In the genomic region with DNA sequence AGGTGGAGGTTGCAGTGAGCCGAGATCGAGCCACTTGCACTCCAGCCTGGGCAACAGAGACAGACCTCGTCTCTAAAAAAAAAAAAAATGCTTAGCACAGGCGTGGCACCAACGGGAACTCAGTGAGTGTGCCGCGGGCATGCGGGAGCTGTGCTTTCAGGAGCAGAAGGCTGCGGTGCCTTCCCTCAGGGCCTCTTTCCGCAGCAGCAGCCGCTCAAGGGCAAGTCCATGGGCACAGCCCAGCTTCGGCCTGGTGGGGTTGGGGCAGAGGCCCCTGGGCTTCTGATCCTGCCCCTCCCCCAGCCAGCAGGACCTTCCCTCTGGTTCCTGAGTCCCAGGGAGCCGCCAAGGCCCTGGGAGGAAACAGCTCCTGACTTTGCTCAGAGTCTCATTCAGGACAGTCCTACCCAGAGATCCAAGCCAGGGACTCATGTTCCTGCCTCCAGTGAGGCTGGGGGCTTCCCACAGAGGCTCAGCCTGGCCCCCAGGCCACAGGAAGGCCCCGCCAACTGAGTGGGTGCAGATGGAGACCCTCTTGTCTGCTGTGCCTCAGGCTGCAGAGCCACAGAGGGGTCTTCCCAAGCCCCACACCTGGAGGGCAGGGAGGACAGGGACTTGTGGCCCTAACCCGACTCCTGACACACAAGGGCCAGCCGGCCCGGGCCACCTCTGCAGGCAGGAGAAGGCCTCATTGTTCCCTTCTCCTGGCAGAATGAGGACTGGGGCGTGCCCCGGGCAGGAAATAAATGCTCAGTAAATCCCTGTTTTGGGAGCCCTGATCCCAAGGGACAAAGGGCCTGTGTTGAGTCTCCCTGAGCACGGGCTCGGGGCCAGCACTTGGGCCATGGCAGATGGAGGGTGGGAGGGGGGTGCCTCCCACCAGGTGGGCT, we compare ENCODE assay signal across 22 cellular contexts. TPM values are rescaled to one million over a fixed set of nuclear protein-coding genes. Genes with fewer than 3 reads are reported as not detected.
DNase-seq lines count a peak whose midpoint lies in the region; ATAC-seq and TF ChIP-seq lines count a peak whose summit lies in the region.
"Had no signal": no experiment of that assay in that cellular context is flagged by ENCODE, and none has a peak within 500 bp of the region (broad histone marks: within the 10 kb centered on the region; RNA-seq: fewer than 3 reads in every experiment).

No MANE protein-coding gene starts in this region.

- H3K9me3 ChIP-seq in endodermal cell (ENCODE audit: control insufficient read depth, low read length) (no peaks in the 10 kb centered on the region), osteoblast (ENCODE audit: low read depth, low read length) (no peaks in the 10 kb centered on the region), transverse colon (no peaks in the 10 kb centered on the region), heart right ventricle (no peaks in the 10 kb centered on the region), esophagus muscularis mucosa (no peaks in the 10 kb centered on the region)
- H3K9me3 ChIP-seq: Peyer's patch had no signal

- TF ChIP-seq POLR2A in transverse colon (IDR thresholded peaks at IDR 0.05) (no peak), esophagus muscularis mucosa (IDR thresholded peaks at IDR 0.05; ENCODE audit: low read depth) (no peak)

- no peaks in the 10 kb centered on the region for H4K20me1 ChIP-seq in osteoblast (ENCODE audit: insufficient read depth, low read length)

- no peaks in the 10 kb centered on the region for H3K79me2 ChIP-seq in osteoblast (ENCODE audit: insufficient read depth, low read length)

- no peaks in the 10 kb centered on the region for H3K36me3 Mint-ChIP-seq in activated naive CD4-positive, alpha-beta T cell treated with anti-CD3 and anti-CD28 coated beads, Interleukin-2, amount 10 ng/mL, durations not matched to agents 7 days and 5 days
- H3K36me3 Mint-ChIP-seq in activated naive CD4-positive, alpha-beta T cell treated with anti-CD3 and anti-CD28 coated beads for 36 hours (ENCODE audit: low read depth), result no peaks in the 10 kb centered on the region
- H3K36me3 Mint-ChIP-seq in endodermal cell (ENCODE audit: low read depth), result no peaks in the 10 kb centered on the region

- no peak overlapping the region for H3K27ac Mint-ChIP-seq in activated naive CD4-positive, alpha-beta T cell treated with anti-CD3 and anti-CD28 coated beads, Interleukin-2, amount 10 ng/mL, durations not matched to agents 7 days and 5 days
- H3K27ac Mint-ChIP-seq in activated naive CD4-positive, alpha-beta T cell treated with anti-CD3 and anti-CD28 coated beads for 36 hours, result no peak overlapping the region
- H3K27ac Mint-ChIP-seq in endodermal cell, result no peak overlapping the region
- H3K27ac Mint-ChIP-seq: H9, HFFc6 had no signal

- H3K9ac ChIP-seq in endodermal cell (ENCODE audit: extremely low read depth, low read length, poor library complexity, severe bottlenecking), result no peak overlapping the region

- H3K27me3 Mint-ChIP-seq in activated naive CD4-positive, alpha-beta T cell treated with anti-CD3 and anti-CD28 coated beads, Interleukin-2, amount 10 ng/mL, durations not matched to agents 7 days and 5 days, result no peaks in the 10 kb centered on the region
- H3K27me3 Mint-ChIP-seq in activated naive CD4-positive, alpha-beta T cell treated with anti-CD3 and anti-CD28 coated beads for 36 hours (ENCODE audit: low read depth), result peaks cover 5% of the 10 kb centered on the region
- no peaks in the 10 kb centered on the region for H3K27me3 Mint-ChIP-seq in endodermal cell (ENCODE audit: insufficient read depth)

- H3K4me3 ChIP-seq in endodermal cell (ENCODE audit: low read length) (no peak overlapping the region), osteoblast (ENCODE audit: insufficient read depth, low read length) (no peak overlapping the region), transverse colon (no peak overlapping the region), heart right ventricle (no peak overlapping the region), esophagus muscularis mucosa (no peak overlapping the region)
- H3K4me3 ChIP-seq: Peyer's patch had no signal

- H3K27ac ChIP-seq in endodermal cell (ENCODE audit: low read depth, low read length) (no peak overlapping the region), osteoblast (ENCODE audit: low read depth, low read length) (no peak overlapping the region), transverse colon (no peak overlapping the region), heart right ventricle (no peak overlapping the region), esophagus muscularis mucosa (replicated peaks in 1 of 4) (no peak overlapping the region)
- H3K27ac ChIP-seq: Peyer's patch had no signal

- in situ Hi-C loops in transverse colon (cut with MboI; ENCODE audit: low pct_ligation_motif_present in 1 of 4, low pct_unique_long_range_greater_than_20kb in 1 of 4, low sequenced_read_pairs in 3 of 4), result no loop called here

- ATAC-seq in heart right ventricle, result no peak

- H3K4me1 Mint-ChIP-seq in activated naive CD4-positive, alpha-beta T cell treated with anti-CD3 and anti-CD28 coated beads, Interleukin-2, amount 10 ng/mL, durations not matched to agents 7 days and 5 days, result peaks cover 5% of the 10 kb centered on the region
- no peaks in the 10 kb centered on the region for H3K4me1 Mint-ChIP-seq in activated naive CD4-positive, alpha-beta T cell treated with anti-CD3 and anti-CD28 coated beads for 36 hours (ENCODE audit: low read depth)
- no peaks in the 10 kb centered on the region for H3K4me1 Mint-ChIP-seq in endodermal cell
- H3K4me1 Mint-ChIP-seq: H9 had no signal

- CTCF ChIA-PET in activated naive CD4-positive, alpha-beta T cell treated with anti-CD3 and anti-CD28 coated beads, Interleukin-2, amount 10 ng/mL, durations not matched to agents 7 days and 5 days (lab: Charles Lee), result interaction anchor here (1.2 kb wide), 1 partner anchor 12 kb away, joined by 3 read pairs; no protein-coding TSS in a partner anchor
- CTCF ChIA-PET in activated naive CD4-positive, alpha-beta T cell treated with anti-CD3 and anti-CD28 coated beads for 36 hours (lab: Charles Lee), result no interaction called here

- TF ChIP-seq EP300 in transverse colon (IDR thresholded peaks at IDR 0.05; ENCODE audit: low read depth) (no peak), esophagus muscularis mucosa (IDR thresholded peaks at IDR 0.05) (no peak)

- DNase-seq in activated naive CD4-positive, alpha-beta T cell treated with anti-CD3 and anti-CD28 coated beads, Interleukin-2, amount 10 ng/mL, durations not matched to agents 7 days and 5 days, result peak; percentile 15
- no peak for DNase-seq in activated naive CD4-positive, alpha-beta T cell treated with anti-CD3 and anti-CD28 coated beads for 36 hours
- DNase-seq in endodermal cell (peak; percentile 46), osteoblast (ENCODE audit: insufficient read length, low spot score, missing footprints) (peak; percentile 63), transverse colon (peak; percentile 8), GF-D8 (lab: John Stamatoyannopoulos, UW) (no peak), heart right ventricle (no peak), esophagus muscularis mucosa (ENCODE audit: extremely low spot score) (no peak)
- DNase-seq: 8988T; C1 segment of cervical spinal cord; DMS53; EL; H9; HFFc6; KBM-7; NCI-H1092 treated with DMSO at 0.1 percent for 48 hours; NCI-H1436 treated with DMSO at 0.1 percent for 48 hours; NCI-H2029 treated with DMSO at 0.1 percent for 48 hours; NCI-H510A treated with DMSO at 0.1 percent for 48 hours; NCI-H748 treated with DMSO at 0.1 percent for 48 hours; NK-92 treated with Interleukin-12 subunit alpha and Interleukin-12 subunit beta, amount 100 ng/mL, for 24 hours had no signal

- H3K36me3 ChIP-seq in endodermal cell (ENCODE audit: control insufficient read depth, insufficient read depth, low read length), result no peaks in the 10 kb centered on the region
- H3K36me3 ChIP-seq in osteoblast (ENCODE audit: insufficient read depth, low read length), result no peaks in the 10 kb centered on the region
- H3K36me3 ChIP-seq in transverse colon, result no peaks in the 10 kb centered on the region
- no peaks in the 10 kb centered on the region for H3K36me3 ChIP-seq in heart right ventricle
- H3K36me3 ChIP-seq in esophagus muscularis mucosa, result no peaks in the 10 kb centered on the region
- H3K36me3 ChIP-seq: Peyer's patch had no signal

- H3K4me3 Mint-ChIP-seq in activated naive CD4-positive, alpha-beta T cell treated with anti-CD3 and anti-CD28 coated beads, Interleukin-2, amount 10 ng/mL, durations not matched to agents 7 days and 5 days, result no peak overlapping the region
- H3K4me3 Mint-ChIP-seq in activated naive CD4-positive, alpha-beta T cell treated with anti-CD3 and anti-CD28 coated beads for 36 hours, result no peak overlapping the region
- H3K4me3 Mint-ChIP-seq in endodermal cell, result no peak overlapping the region
- H3K4me3 Mint-ChIP-seq: HFFc6 had no signal

- H3K27me3 ChIP-seq in endodermal cell (ENCODE audit: control insufficient read depth, insufficient read depth, low read length, poor library complexity, severe bottlenecking) (no peaks in the 10 kb centered on the region), osteoblast (ENCODE audit: insufficient read depth, low read length) (peaks cover 45% of the 10 kb centered on the region), transverse colon (peaks cover 8% of the 10 kb centered on the region), heart right ventricle (peaks cover 0 to 49% (median 23%) of the 10 kb centered on the region in 7 donors), esophagus muscularis mucosa (peaks cover 0 to 66% (median 0%) of the 10 kb centered on the region in 4 donors)
- H3K27me3 ChIP-seq: Peyer's patch had no signal

- TF ChIP-seq CTCF in endodermal cell (conservative IDR thresholded peaks at IDR 0.05) (no peak), osteoblast (IDR thresholded peaks at IDR 0.05; ENCODE audit: extremely low read depth, low read depth, low read length) (no peak), transverse colon (IDR thresholded peaks at IDR 0.05) (no peak), heart right ventricle (IDR thresholded peaks at IDR 0.05) (no peak), esophagus muscularis mucosa (IDR thresholded peaks at IDR 0.05) (no peak)

- no peaks in the 10 kb centered on the region for H3K9me3 Mint-ChIP-seq in activated naive CD4-positive, alpha-beta T cell treated with anti-CD3 and anti-CD28 coated beads, Interleukin-2, amount 10 ng/mL, durations not matched to agents 7 days and 5 days
- no peaks in the 10 kb centered on the region for H3K9me3 Mint-ChIP-seq in activated naive CD4-positive, alpha-beta T cell treated with anti-CD3 and anti-CD28 coated beads for 36 hours
- no peaks in the 10 kb centered on the region for H3K9me3 Mint-ChIP-seq in endodermal cell
- H3K9me3 Mint-ChIP-seq: H9, HFFc6 had no signal

- intact Hi-C loops in activated naive CD4-positive, alpha-beta T cell treated with anti-CD3 and anti-CD28 coated beads for 36 hours (cut with micrococcal nuclease), result no loop called here
- intact Hi-C loops in transverse colon (cut with DNase I; ENCODE audit: low total_unique reads) (no loop called here), heart right ventricle (cut with DNase I) (no loop called here), esophagus muscularis mucosa (cut with DNase I) (no loop called here)

- H3K4me2 ChIP-seq in osteoblast (ENCODE audit: insufficient read depth, low read length), result no peak overlapping the region

- H3K4me1 ChIP-seq in endodermal cell (ENCODE audit: control insufficient read depth, insufficient read depth, low read length), result no peaks in the 10 kb centered on the region
- peaks cover 9% of the 10 kb centered on the region for H3K4me1 ChIP-seq in osteoblast (ENCODE audit: insufficient read depth, low read length)
- peaks cover 0 to 15% (median 9%) of the 10 kb centered on the region in 4 donors for H3K4me1 ChIP-seq in transverse colon
- H3K4me1 ChIP-seq in heart right ventricle, result peaks cover 0 to 10% (median 0%) of the 10 kb centered on the region in 9 donors
- peaks cover 0 to 8% (median 0%) of the 10 kb centered on the region in 4 donors for H3K4me1 ChIP-seq in esophagus muscularis mucosa
- H3K4me1 ChIP-seq: Peyer's patch had no signal

- WGBS in endodermal cell (ENCODE audit: insufficient coverage in 1 of 2, insufficient read length in 1 of 2), 2 experiments, result 86 to 88% methylated on average over 13 to 21 of the region's 21 CpGs
- 60% methylated on average over 18 of the region's 21 CpGs; no CpG with 5 or more reads in 1 of the 2 donors for WGBS in transverse colon (ENCODE audit: low coverage in 1 of 2), 2 donors
- WGBS in heart right ventricle, 2 donors, result 70 to 73% methylated on average over 21 of the region's 21 CpGs
- 75% methylated on average over 16 of the region's 21 CpGs for WGBS in esophagus muscularis mucosa

- no peak overlapping the region for H2AFZ ChIP-seq in osteoblast (ENCODE audit: low read length)

RNA-seq across cellular contexts. Expression of a gene that starts 3.3 kb away (rescaled TPM):
- total RNA-seq in activated naive CD4-positive, alpha-beta T cell treated with anti-CD3 and anti-CD28 coated beads for 36 hours, result under 1 TPM; 0.22 to 0.64 TPM
- total RNA-seq in endodermal cell (not detected), osteoblast (0.88 and 1.4 TPM in 2 replicates), transverse colon (10 to 100 TPM in 2 of 4 donors, 1 to 10 TPM in 1, not detected in 1; 5.2 to 28.3 (median 15.9) TPM), heart right ventricle (under 1 TPM in 2 of 10 donors, not detected in 8; 0.44 to 0.88 TPM), esophagus muscularis mucosa (not detected)
- polyA plus RNA-seq in endodermal cell (2013, experiment 1 of 2), result not detected
- not detected for polyA plus RNA-seq in endodermal cell (2013, experiment 2 of 2)
- under 1 TPM in 1 of 2 donors, not detected in 1; 0.07 TPM for polyA plus RNA-seq in heart right ventricle
- total RNA-seq: H9 had no signal

RNA-seq across cellular contexts. Expression of a gene that starts 9.8 kb away (rescaled TPM):
- 1 to 10 TPM; 3.3 to 4.1 TPM for total RNA-seq in activated naive CD4-positive, alpha-beta T cell treated with anti-CD3 and anti-CD28 coated beads for 36 hours
- total RNA-seq in endodermal cell (not detected), osteoblast (not detected in 2 replicates), transverse colon (1 to 10 TPM in 2 of 4 donors, not detected in 2; 1.6 to 1.9 TPM), heart right ventricle (under 1 TPM in 1 of 10 donors, not detected in 9; 0.20 TPM), esophagus muscularis mucosa (not detected)
- not detected for polyA plus RNA-seq in endodermal cell (2013, experiment 1 of 2)
- not detected for polyA plus RNA-seq in endodermal cell (2013, experiment 2 of 2)
- not detected for polyA plus RNA-seq in heart right ventricle
- total RNA-seq: H9, HFFc6 had no signal

RNA-seq across cellular contexts. Expression of a gene that starts 28.6 kb away (rescaled TPM):
- total RNA-seq in activated naive CD4-positive, alpha-beta T cell treated with anti-CD3 and anti-CD28 coated beads for 36 hours, result not detected
- not detected for total RNA-seq in endodermal cell
- not detected for polyA plus RNA-seq in endodermal cell (2013, experiment 1 of 2)
- not detected for polyA plus RNA-seq in endodermal cell (2013, experiment 2 of 2)
- total RNA-seq in osteoblast, result not detected in 2 replicates
- total RNA-seq in transverse colon, result not detected
- total RNA-seq in heart right ventricle, result not detected
- not detected for polyA plus RNA-seq in heart right ventricle
- total RNA-seq in esophagus muscularis mucosa, result not detected
- total RNA-seq: H9, HFFc6, Peyer's patch had no signal

RNA-seq across cellular contexts. Expression of a gene that starts 31.1 kb away (rescaled TPM):
- total RNA-seq in activated naive CD4-positive, alpha-beta T cell treated with anti-CD3 and anti-CD28 coated beads for 36 hours, result not detected
- total RNA-seq in endodermal cell (1 to 10 TPM; 5.0 to 6.2 TPM), osteoblast (not detected in 2 replicates), transverse colon (10 to 100 TPM in 1 of 4 donors, 1 to 10 TPM in 1, not detected in 2; 2.5 to 11.2 TPM), heart right ventricle (under 1 TPM in 1 of 10 donors, not detected in 9; 0.21 TPM), esophagus muscularis mucosa (not detected)
- 0.57 TPM for polyA plus RNA-seq in endodermal cell (2013, experiment 1 of 2)
- polyA plus RNA-seq in endodermal cell (2013, experiment 2 of 2), result not detected
- polyA plus RNA-seq in heart right ventricle, result not detected
- total RNA-seq: HFFc6 had no signal

RNA-seq across cellular contexts. Expression of a gene that starts 39.5 kb away (rescaled TPM):
- under 1 TPM; 0.12 to 0.17 TPM for total RNA-seq in activated naive CD4-positive, alpha-beta T cell treated with anti-CD3 and anti-CD28 coated beads for 36 hours
- total RNA-seq in endodermal cell (under 1 TPM in 1 of 2 donors, not detected in 1; 0.35 TPM), osteoblast (not detected in 2 replicates), transverse colon (not detected), heart right ventricle (under 1 TPM in 1 of 10 donors, not detected in 9; 0.60 TPM), esophagus muscularis mucosa (not detected)
- 0.36 TPM for polyA plus RNA-seq in endodermal cell (2013, experiment 1 of 2)
- 0.41 TPM for polyA plus RNA-seq in endodermal cell (2013, experiment 2 of 2)
- polyA plus RNA-seq in heart right ventricle, result not detected
- total RNA-seq: H9, HFFc6, Peyer's patch had no signal

Comparison
In these comparisons a context has a peak if more than half of its experiments do, and no peak if none do; other contexts are left out.
1. DNase-seq: peak in activated naive CD4-positive, alpha-beta T cell treated with anti-CD3 and anti-CD28 coated beads, Interleukin-2, amount 10 ng/mL, durations not matched to agents 7 days and 5 days (single experiment), endodermal cell (single experiment), osteoblast (single experiment) and transverse colon (single experiment); none in activated naive CD4-positive, alpha-beta T cell treated with anti-CD3 and anti-CD28 coated beads for 36 hours (single experiment), GF-D8 (single experiment), heart right ventricle (0 of 2) and esophagus muscularis mucosa (single experiment).